19 cellular contexts compared by ENCODE assay signal in the genomic region with DNA sequence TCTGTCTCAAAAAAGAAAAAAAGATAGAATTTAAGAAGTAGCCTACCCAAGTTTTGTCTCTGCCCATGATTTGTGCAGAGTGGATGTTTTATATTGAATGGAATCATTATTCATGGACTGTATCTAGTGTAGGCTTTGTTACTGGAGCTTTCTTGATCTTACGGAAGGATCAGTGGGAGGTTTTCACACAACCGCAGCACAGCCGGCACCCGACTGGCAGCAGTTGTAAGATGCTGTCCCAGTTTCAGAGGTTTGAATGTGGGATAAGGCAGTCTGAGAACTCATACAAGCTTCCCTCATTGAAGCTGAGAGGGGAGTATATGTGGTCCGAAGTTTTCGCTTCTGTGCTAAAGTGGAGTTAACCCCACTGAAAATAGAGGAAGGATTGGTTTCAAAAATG. TPM values are rescaled to one million over a fixed set of nuclear protein-coding genes. Genes with fewer than 3 reads are reported as not detected.
DNase-seq lines count a peak whose midpoint lies in the region; ATAC-seq and FAIRE-seq lines count a peak whose summit lies in the region.
"Had no signal": no experiment of that assay in that cellular context is flagged by ENCODE, and none has a peak within 500 bp of the region (broad histone marks: within the 10 kb centered on the region; RNA-seq: fewer than 3 reads in every experiment).

No MANE protein-coding gene starts in this region.

- no peak overlapping the region for H2BK120ac ChIP-seq in neuronal stem cell (ENCODE audit: low read depth, low read length)

- no peak overlapping the region for H3K18ac ChIP-seq in neuronal stem cell (ENCODE audit: low read length)

- H3K9me3 ChIP-seq in CD4-positive, CD25-positive, alpha-beta regulatory T cell (ENCODE audit: control insufficient read depth in 2 of 2, low read length in 2 of 2), result no peaks in the 10 kb centered on the region
- H3K9me3 ChIP-seq in neuronal stem cell (replicated peaks in 1 of 2; ENCODE audit: control insufficient read depth in 2 of 2, insufficient read depth in 1 of 2, low read depth in 1 of 2, low read length in 2 of 2), result no peaks in the 10 kb centered on the region
- H3K9me3 ChIP-seq: A549 had no signal

- H3K79me1 ChIP-seq in neuronal stem cell (ENCODE audit: low read depth, low read length), result no peaks in the 10 kb centered on the region

- DNase-seq in activated CD8-positive, alpha-beta memory T cell treated with anti-CD3 and anti-CD28 coated beads, Interleukin-2, amount 10 ng/mL, durations not matched to agents 7 days and 5 days, result no peak
- DNase-seq in activated CD8-positive, alpha-beta memory T cell treated with anti-CD3 and anti-CD28 coated beads for 24 hours, result no peak
- no peak for DNase-seq in CD4-positive, CD25-positive, alpha-beta regulatory T cell
- DNase-seq in head of caudate nucleus, result peak in 34 of 42 donors; percentile 16 to 75 (median 44)
- peak; percentile 40 for DNase-seq in putamen (ENCODE audit: low spot score)
- DNase-seq in NCI-H345 (lab: John Stamatoyannopoulos, UW), result no peak
- DNase-seq in urothelium cell line (ENCODE audit: low spot score), result no peak
- DNase-seq in neuronal stem cell (ENCODE audit: low spot score), result no peak
- DNase-seq: H7, IMR-90, Kasumi-1, NCI-H1105 treated with DMSO at 0.1 percent for 48 hours, NCI-H187 treated with DMSO at 0.1 percent for 48 hours, NCI-H2171, NCI-H510A had no signal

- H3K27me3 ChIP-seq in CD4-positive, CD25-positive, alpha-beta regulatory T cell (ENCODE audit: control insufficient read depth, insufficient read depth, low read length), result no peaks in the 10 kb centered on the region
- no peaks in the 10 kb centered on the region for H3K27me3 ChIP-seq in neuronal stem cell (ENCODE audit: control insufficient read depth in 3 of 3, insufficient read depth in 3 of 3, low read depth in 1 of 3, low read length in 3 of 3)

- no peaks in the 10 kb centered on the region for H3K27me3 Mint-ChIP-seq in activated CD8-positive, alpha-beta memory T cell treated with anti-CD3 and anti-CD28 coated beads, Interleukin-2, amount 10 ng/mL, durations not matched to agents 7 days and 5 days
- no peaks in the 10 kb centered on the region for H3K27me3 Mint-ChIP-seq in CD4-positive, CD25-positive, alpha-beta regulatory T cell

- no peak overlapping the region for H3K4me3 ChIP-seq in CD4-positive, CD25-positive, alpha-beta regulatory T cell (ENCODE audit: low read depth, low read length)
- no peak overlapping the region for H3K4me3 ChIP-seq in neuronal stem cell (ENCODE audit: low read length in 2 of 2)
- H3K4me3 ChIP-seq: A549, GM12878 had no signal

- no peak overlapping the region for H2BK12ac ChIP-seq in neuronal stem cell (ENCODE audit: low read length)

- CTCF ChIA-PET in activated CD8-positive, alpha-beta memory T cell treated with anti-CD3 and anti-CD28 coated beads, Interleukin-2, amount 10 ng/mL, durations not matched to agents 7 days and 5 days (lab: Charles Lee), result interaction anchor here (1.4 kb wide), 2 partner anchors 19 to 156 kb away, joined by 3 read pairs; no protein-coding TSS in a partner anchor

- no peaks in the 10 kb centered on the region for H3K4me1 ChIP-seq in CD4-positive, CD25-positive, alpha-beta regulatory T cell (ENCODE audit: control insufficient read depth, insufficient read depth, low read length, poor library complexity, severe bottlenecking)
- H3K4me1 ChIP-seq in neuronal stem cell (ENCODE audit: control insufficient read depth in 2 of 2, insufficient read depth in 1 of 2, low read depth in 1 of 2, low read length in 2 of 2), result peaks cover 0 to 2% of the 10 kb centered on the region in 2 donors

- peak overlapping the region; percentile 4 for H3K27ac Mint-ChIP-seq in activated CD8-positive, alpha-beta memory T cell treated with anti-CD3 and anti-CD28 coated beads, Interleukin-2, amount 10 ng/mL, durations not matched to agents 7 days and 5 days
- H3K27ac Mint-ChIP-seq in CD4-positive, CD25-positive, alpha-beta regulatory T cell, result peak overlapping the region in 1 of 3 donors; percentile 56

- peak overlapping the region; percentile 2 for H3K27ac ChIP-seq in CD4-positive, CD25-positive, alpha-beta regulatory T cell (ENCODE audit: insufficient read depth, low read length, poor library complexity, severe bottlenecking)
- H3K27ac ChIP-seq in neuronal stem cell (replicated peaks; ENCODE audit: low read length), result no peak overlapping the region
- H3K27ac ChIP-seq: A549 had no signal

- no peak overlapping the region for H3K23ac ChIP-seq in neuronal stem cell (ENCODE audit: low read depth, low read length, poor library complexity)

- H3K9me3 Mint-ChIP-seq in activated CD8-positive, alpha-beta memory T cell treated with anti-CD3 and anti-CD28 coated beads, Interleukin-2, amount 10 ng/mL, durations not matched to agents 7 days and 5 days (ENCODE audit: low read depth), result no peaks in the 10 kb centered on the region
- H3K9me3 Mint-ChIP-seq in CD4-positive, CD25-positive, alpha-beta regulatory T cell, result no peaks in the 10 kb centered on the region

- no peak for FAIRE-seq in urothelium cell line (lab: Jason Lieb, UNC)
- FAIRE-seq: A549, GM12878 had no signal

- H3K4me2 ChIP-seq in neuronal stem cell (ENCODE audit: insufficient read depth, low read length, poor library complexity, severe bottlenecking), result no peak overlapping the region
- H3K4me2 ChIP-seq: A549 had no signal

- H3K4me1 Mint-ChIP-seq in activated CD8-positive, alpha-beta memory T cell treated with anti-CD3 and anti-CD28 coated beads, Interleukin-2, amount 10 ng/mL, durations not matched to agents 7 days and 5 days, result no peaks in the 10 kb centered on the region
- H3K4me1 Mint-ChIP-seq in CD4-positive, CD25-positive, alpha-beta regulatory T cell, result peaks cover 2 to 31% (median 6%) of the 10 kb centered on the region in 4 donors

- no peak overlapping the region for H2BK15ac ChIP-seq in neuronal stem cell (ENCODE audit: low read length)

- no peak overlapping the region for H4K91ac ChIP-seq in neuronal stem cell (ENCODE audit: low read depth, low read length, poor library complexity)

- no peak overlapping the region for H2AK5ac ChIP-seq in neuronal stem cell (ENCODE audit: low read depth, low read length)

- H2BK5ac ChIP-seq in neuronal stem cell (ENCODE audit: low read length), result no peak overlapping the region

- peaks cover 88% of the 10 kb centered on the region for H3K36me3 ChIP-seq in CD4-positive, CD25-positive, alpha-beta regulatory T cell (ENCODE audit: control insufficient read depth, insufficient read depth, low read length)
- peaks cover 42 to 89% of the 10 kb centered on the region in 2 donors for H3K36me3 ChIP-seq in neuronal stem cell (replicated peaks in 1 of 2; ENCODE audit: control insufficient read depth in 2 of 2, insufficient read depth in 2 of 2, low read length in 2 of 2)

- H2AFZ ChIP-seq in neuronal stem cell (ENCODE audit: low read length), result no peak overlapping the region

- WGBS in neuronal stem cell (ENCODE audit: extremely low coverage in 2 of 2, insufficient read length in 2 of 2, insufficient replicate concordance in 1 of 2), 2 donors, result no CpG with 5 or more reads among the region's 6 CpGs

- no peak overlapping the region for H4K8ac ChIP-seq in neuronal stem cell (ENCODE audit: low read depth, low read length)

- no peak overlapping the region for H3K4me3 Mint-ChIP-seq in activated CD8-positive, alpha-beta memory T cell treated with anti-CD3 and anti-CD28 coated beads, Interleukin-2, amount 10 ng/mL, durations not matched to agents 7 days and 5 days
- H3K4me3 Mint-ChIP-seq in CD4-positive, CD25-positive, alpha-beta regulatory T cell, result no peak overlapping the region

- no peak overlapping the region for H3K9ac ChIP-seq in neuronal stem cell (ENCODE audit: low read depth, low read length, poor library complexity)

- no peak for ATAC-seq in activated CD8-positive, alpha-beta memory T cell treated with anti-CD3 and anti-CD28 coated beads, Interleukin-2, amount 10 ng/mL, durations not matched to agents 7 days and 5 days
- ATAC-seq in CD4-positive, CD25-positive, alpha-beta regulatory T cell (ENCODE audit: low read depth in 2 of 2), result no peak
- ATAC-seq: A549, GM12878 had no signal

- H3K36me3 Mint-ChIP-seq in activated CD8-positive, alpha-beta memory T cell treated with anti-CD3 and anti-CD28 coated beads, Interleukin-2, amount 10 ng/mL, durations not matched to agents 7 days and 5 days, result peaks cover 61% of the 10 kb centered on the region
- H3K36me3 Mint-ChIP-seq in CD4-positive, CD25-positive, alpha-beta regulatory T cell, result peaks cover 48% of the 10 kb centered on the region

- no peak overlapping the region for H3K4ac ChIP-seq in neuronal stem cell (ENCODE audit: low read length)

- intact Hi-C loops in head of caudate nucleus (cut with DNase I), result loop anchor here (10.0 kb wide), 1 partner anchor 157 kb away; no protein-coding TSS in a partner anchor

- no peak overlapping the region for H3K14ac ChIP-seq in neuronal stem cell (ENCODE audit: low read length)

RNA-seq across cellular contexts. Expression of a gene that starts 19.7 kb away (rescaled TPM):
- under 1 TPM; 0.09 to 0.23 TPM for total RNA-seq in activated CD8-positive, alpha-beta memory T cell treated with anti-CD3 and anti-CD28 coated beads, Interleukin-2, amount 10 ng/mL, durations not matched to agents 7 days and 5 days
- total RNA-seq in CD4-positive, CD25-positive, alpha-beta regulatory T cell, result 1.7 TPM
- not detected for polyA plus RNA-seq in CD4-positive, CD25-positive, alpha-beta regulatory T cell
- polyA plus RNA-seq in neuronal stem cell (2013, experiment 1 of 2), result not detected
- polyA plus RNA-seq in neuronal stem cell (2013, experiment 2 of 2), result not detected
- total RNA-seq: G401, GM12878, H7, HT-29, IMR-90 had no signal
- polyA plus RNA-seq: A549, IMR-90 had no signal

RNA-seq across cellular contexts. Expression of a gene that starts 36.4 kb away (rescaled TPM):
- 10 to 100 TPM; 62.8 to 63.8 TPM for total RNA-seq in activated CD8-positive, alpha-beta memory T cell treated with anti-CD3 and anti-CD28 coated beads, Interleukin-2, amount 10 ng/mL, durations not matched to agents 7 days and 5 days
- total RNA-seq in CD4-positive, CD25-positive, alpha-beta regulatory T cell, result 125 TPM
- 10 to 100 TPM; 15.2 to 23.5 (median 19.0) TPM for polyA plus RNA-seq in CD4-positive, CD25-positive, alpha-beta regulatory T cell
- 11.9 TPM for polyA plus RNA-seq in neuronal stem cell (2013, experiment 1 of 2)
- 11.6 TPM for polyA plus RNA-seq in neuronal stem cell (2013, experiment 2 of 2)

Comparison
In these comparisons a context has a peak if more than half of its experiments do, and no peak if none do; other contexts are left out.
1. DNase-seq: peak in head of caudate nucleus (34 of 42) and putamen (single experiment); none in activated CD8-positive, alpha-beta memory T cell treated with anti-CD3 and anti-CD28 coated beads, Interleukin-2, amount 10 ng/mL, durations not matched to agents 7 days and 5 days (single experiment), activated CD8-positive, alpha-beta memory T cell treated with anti-CD3 and anti-CD28 coated beads for 24 hours (single experiment), CD4-positive, CD25-positive, alpha-beta regulatory T cell (0 of 3), NCI-H345 (single experiment), urothelium cell line (single experiment) and neuronal stem cell (single experiment).